Comparison of ENCODE assay signal across 19 cellular contexts in the genomic region with DNA sequence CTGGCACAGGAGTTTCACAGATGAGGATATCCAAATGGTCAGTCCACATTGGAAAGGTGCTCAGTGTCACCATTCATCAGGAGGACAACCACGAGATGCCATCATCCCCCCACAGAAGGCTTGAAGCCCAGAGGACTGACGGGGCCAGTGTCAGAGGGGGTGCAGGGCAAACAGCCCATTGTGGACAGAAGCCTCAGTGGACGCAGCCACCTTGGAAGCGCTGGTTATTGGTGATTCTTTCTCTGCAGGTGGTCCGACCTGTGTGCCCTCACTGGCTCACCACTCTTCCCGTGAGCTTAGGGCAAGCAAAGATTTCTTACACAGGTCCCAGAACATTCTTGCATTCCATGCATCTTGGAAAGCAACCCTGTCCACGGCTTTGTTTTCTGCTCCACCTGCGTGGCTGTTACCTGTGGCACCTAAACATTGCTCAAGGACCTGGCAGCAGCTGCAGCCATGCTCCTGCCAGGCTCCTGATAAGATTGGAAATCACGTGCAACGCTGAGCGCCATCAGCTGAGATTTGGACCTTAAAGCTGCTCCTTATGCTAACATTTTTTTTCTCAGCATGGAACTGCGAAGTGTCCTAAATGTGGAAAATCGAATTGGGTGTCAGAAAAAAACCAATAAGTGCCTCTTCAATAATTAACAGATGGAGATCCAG.
A peak's percentile ranks its signal among the peaks of the same experiment; 100 is the strongest.
DNase-seq lines count a peak whose midpoint lies in the region; ATAC-seq and TF ChIP-seq lines count a peak whose summit lies in the region.
"Had no signal": no experiment of that assay in that cellular context is flagged by ENCODE, and none has a peak within 500 bp of the region (broad histone marks: within the 10 kb centered on the region; RNA-seq: fewer than 3 reads in every experiment).

No MANE protein-coding gene starts in this region.

- peaks cover 23% of the 10 kb centered on the region for H3K4me1 ChIP-seq in IMR-90 (ENCODE audit: control insufficient read depth, insufficient read depth, low read length)
- H3K4me1 ChIP-seq in SJSA1 (replicated peaks) = peaks cover 60% of the 10 kb centered on the region
- peaks cover 16% of the 10 kb centered on the region for H3K4me1 ChIP-seq in mesendoderm (ENCODE audit: control insufficient read depth, low read depth, low read length)
- H3K4me1 ChIP-seq in sigmoid colon = peaks cover 0 to 12% (median 8%) of the 10 kb centered on the region in 4 donors
- H3K4me1 ChIP-seq: HAP-1 had no signal

- H2BK5ac ChIP-seq in IMR-90 (ENCODE audit: low read depth, low read length, poor library complexity, severe bottlenecking) (peak overlapping the region; percentile 86), mesendoderm (ENCODE audit: low read length) (no peak overlapping the region)

- no peak overlapping the region for H3K4me3 ChIP-seq in IMR-90 (ENCODE audit: insufficient read depth, low read depth, low read length)
- no peak overlapping the region for H3K4me3 ChIP-seq in SJSA1
- H3K4me3 ChIP-seq in mesendoderm (ENCODE audit: low read length) = no peak overlapping the region
- H3K4me3 ChIP-seq in sigmoid colon = no peak overlapping the region
- H3K4me3 ChIP-seq: cardiac muscle cell, HAP-1, mucosa of descending colon, testis had no signal

- TF ChIP-seq RAD21 in IMR-90 (IDR thresholded peaks at IDR 0.05; ENCODE audit: low read length) = no peak

- no peak for TF ChIP-seq EP300 in sigmoid colon (IDR thresholded peaks at IDR 0.05)

- H3K27ac ChIP-seq in IMR-90 (ENCODE audit: insufficient read depth, low read length) = no peak overlapping the region
- peak overlapping the region; percentile 86 for H3K27ac ChIP-seq in SJSA1
- no peak overlapping the region for H3K27ac ChIP-seq in mesendoderm (ENCODE audit: low read depth, low read length)
- no peak overlapping the region for H3K27ac ChIP-seq in sigmoid colon
- H3K27ac ChIP-seq: testis had no signal

- H2BK15ac ChIP-seq in IMR-90 (ENCODE audit: low read depth, low read length) (peak overlapping the region; percentile 49; the same call in 1 of the 3 replicates), mesendoderm (replicated peaks; ENCODE audit: low read depth) (no peak overlapping the region)

- H4K8ac ChIP-seq in IMR-90 (ENCODE audit: low read depth in 2 of 2, low read length in 2 of 2) = peak overlapping the region; percentile 90 to 97; a peak in 2 of 4 replicates
- H4K8ac ChIP-seq in mesendoderm (ENCODE audit: low read depth, low read length) = no peak overlapping the region

- H4K5ac ChIP-seq in IMR-90 (ENCODE audit: low read depth, low read length) = 0 out of 2 replicates have a peak overlapping the region, but pooled peaks have one; percentile 6
- H4K5ac ChIP-seq in mesendoderm (ENCODE audit: low read length) = no peak overlapping the region

- POLR2A ChIA-PET in IMR-90 (lab: Charles Lee; ENCODE audit: unreplicated experiment) = no interaction called here

- peak overlapping the region; percentile 40; the same call in 1 of the 2 replicates for H3K18ac ChIP-seq in IMR-90 (ENCODE audit: low read depth, low read length)
- H3K18ac ChIP-seq in mesendoderm (ENCODE audit: low read length) = no peak overlapping the region

- peak overlapping the region; percentile 92 for H3K14ac ChIP-seq in IMR-90 (replicated peaks; ENCODE audit: low read depth, low read length)

- peak overlapping the region; percentile 56; the same call in 1 of the 2 replicates for H4K91ac ChIP-seq in IMR-90 (ENCODE audit: insufficient read depth, low read depth, low read length)

- in situ Hi-C loops in IMR-90 (cut with MboI; ENCODE audit: low sequenced_read_pairs) (no loop called here), GM13976 (cut with MboI; ENCODE audit: low sequenced_read_pairs, unreplicated experiment) (no loop called here)

- no peak overlapping the region for H2AFZ ChIP-seq in IMR-90 (replicated peaks; ENCODE audit: low read length, poor library complexity)

- H3K36me3 ChIP-seq in IMR-90 (ENCODE audit: control insufficient read depth, insufficient read depth, low read length) (no peaks in the 10 kb centered on the region), SJSA1 (no peaks in the 10 kb centered on the region), mesendoderm (ENCODE audit: control insufficient read depth, insufficient read depth, low read length) (no peaks in the 10 kb centered on the region), sigmoid colon (no peaks in the 10 kb centered on the region)
- H3K36me3 ChIP-seq: cardiac muscle cell, HAP-1 had no signal

- TF ChIP-seq POLR2A in IMR-90 (IDR thresholded peaks at IDR 0.05; ENCODE audit: low read depth, low read length) (no peak), sigmoid colon (IDR thresholded peaks at IDR 0.05) (no peak)

- no peak for TF ChIP-seq CTCF in IMR-90 (conservative IDR thresholded peaks at IDR 0.05; ENCODE audit: low read depth, low read length)
- no peak for TF ChIP-seq CTCF in sigmoid colon (IDR thresholded peaks at IDR 0.05)
- TF ChIP-seq CTCF in GM13976 (IDR thresholded peaks at IDR 0.05; ENCODE audit: borderline replicate concordance, control extremely low read depth, extremely low read depth, insufficient read depth, missing control alignments) = no peak

- H3K4ac ChIP-seq in IMR-90 (ENCODE audit: low read depth, low read length) = peak overlapping the region; percentile 74
- H3K4ac ChIP-seq in mesendoderm (ENCODE audit: low read depth, low read length) = no peak overlapping the region

- H2AK5ac ChIP-seq in IMR-90 (ENCODE audit: low read depth, low read length) = peak overlapping the region; percentile 93
- peak overlapping the region; percentile 1 for H2AK5ac ChIP-seq in mesendoderm (ENCODE audit: low read length)

- no peak for DNase-seq in IMR-90
- DNase-seq in SJSA1 (ENCODE audit: low read depth in 1 of 2, low spot score in 2 of 2) = peak in 1 of 2 experiments; percentile 30
- DNase-seq in mesendoderm = no peak
- DNase-seq in sigmoid colon = peak; percentile 47
- DNase-seq in NCI-H2227 (lab: John Stamatoyannopoulos, UW; ENCODE audit: unreplicated experiment) = no peak
- no peak for DNase-seq in GM13976 (ENCODE audit: low spot score)
- DNase-seq: activated CD4-positive, alpha-beta memory T cell treated with anti-CD3 and anti-CD28 coated beads, Interleukin-2, amount 10 ng/mL, durations not matched to agents 7 days and 5 days; CD4-positive, alpha-beta memory T cell; DMS 273 treated with DMSO at 0.1 percent for 48 hours; left ventricle myocardium inferior; NCI-H2107; NCI-H510A treated with DMSO at 0.1 percent for 48 hours; nucleus accumbens; T1000; testis had no signal

- H3K9ac ChIP-seq in IMR-90 (ENCODE audit: low read depth, low read length) = no peak overlapping the region
- H3K9ac ChIP-seq in mesendoderm (ENCODE audit: low read length) = no peak overlapping the region

- H3K9me3 ChIP-seq in IMR-90 (ENCODE audit: control insufficient read depth, insufficient read depth, low read length) (peaks cover 7% of the 10 kb centered on the region), SJSA1 (replicated peaks) (peaks cover 9% of the 10 kb centered on the region), sigmoid colon (peaks cover 5 to 11% (median 10%) of the 10 kb centered on the region in 4 donors)
- H3K9me3 ChIP-seq: testis had no signal

- H3K23ac ChIP-seq in IMR-90 (ENCODE audit: low read depth, low read length) (no peak overlapping the region; the same call in 1 of the 2 replicates), mesendoderm (ENCODE audit: low read length) (no peak overlapping the region)

- H2AK9ac ChIP-seq in IMR-90 (replicated peaks; ENCODE audit: low read depth, low read length, poor library complexity) = no peak overlapping the region

- H3K79me1 ChIP-seq in IMR-90 (ENCODE audit: low read depth in 1 of 2, low read length in 2 of 2) (no peaks in the 10 kb centered on the region), mesendoderm (ENCODE audit: low read length) (no peaks in the 10 kb centered on the region)

- CTCF ChIA-PET in IMR-90 (lab: Yijun Ruan, JAX) = no interaction called here

- H2BK120ac ChIP-seq in IMR-90 (ENCODE audit: low read depth, low read length) = peak overlapping the region; percentile 98; the same call in 1 of the 2 replicates
- no peak overlapping the region for H2BK120ac ChIP-seq in mesendoderm (ENCODE audit: low read depth, low read length)

- H3K4me2 ChIP-seq in IMR-90 (ENCODE audit: low read depth, low read length) (no peak overlapping the region), mesendoderm (ENCODE audit: low read length) (no peak overlapping the region)

- dilution Hi-C loops in IMR-90 (cut with HindIII; ENCODE audit: low sequenced_read_pairs, unreplicated experiment) = no loop called here

- H2BK20ac ChIP-seq in IMR-90 (ENCODE audit: low read depth, low read length) = peak overlapping the region; percentile 69; the same call in 1 of the 2 replicates

- intact Hi-C loops in IMR-90 (cut with micrococcal nuclease) = no loop called here
- intact Hi-C loops in sigmoid colon (cut with DNase I) = no loop called here

- H4K20me1 ChIP-seq in IMR-90 (ENCODE audit: insufficient read depth, low read length) = no peaks in the 10 kb centered on the region

- 88% methylated on average over 7 of the region's 13 CpGs; no CpG with 5 or more reads in 1 of the 2 experiments for WGBS in IMR-90 (ENCODE audit: extremely low coverage in 2 of 2, insufficient read length in 1 of 2), 2 experiments
- no CpG with 5 or more reads among the region's 13 CpGs for WGBS in mesendoderm (ENCODE audit: extremely low coverage, insufficient coverage, low lambda C conversion rate)
- WGBS in sigmoid colon, 2 donors = 76 to 89% methylated on average over 13 of the region's 13 CpGs

- H3K27me3 ChIP-seq in IMR-90 (ENCODE audit: control insufficient read depth, insufficient read depth, low read length) = no peaks in the 10 kb centered on the region
- no peaks in the 10 kb centered on the region for H3K27me3 ChIP-seq in SJSA1 (replicated peaks)
- no peaks in the 10 kb centered on the region for H3K27me3 ChIP-seq in mesendoderm (ENCODE audit: insufficient read depth, low read length, poor library complexity)
- no peaks in the 10 kb centered on the region for H3K27me3 ChIP-seq in sigmoid colon
- H3K27me3 ChIP-seq: cardiac muscle cell, testis had no signal

- ATAC-seq in IMR-90 (ENCODE audit: low read depth) (no peak), GM18870 (IDR thresholded peaks at IDR 0.05; ENCODE audit: unreplicated experiment) (no peak)

- H3K56ac ChIP-seq in IMR-90 (ENCODE audit: extremely low read depth, insufficient read depth, low read length) (no peak overlapping the region), mesendoderm (ENCODE audit: low read length) (no peak overlapping the region)

- H3K79me2 ChIP-seq in mesendoderm (ENCODE audit: control insufficient read depth, insufficient read depth, low read length) = no peaks in the 10 kb centered on the region

- no TSS peak for BruUV-seq in IMR-90 (replicated peaks; lab: Mats Ljungman, UMichigan)

- H3K9me1 ChIP-seq in IMR-90 (ENCODE audit: insufficient read depth, low read length) = peaks cover 9% of the 10 kb centered on the region

TF ChIP-seq in IMR-90, 13 proteins besides CTCF, POLR2A, EP300 and RAD21 (continues in another document):
- TF ChIP-seq MAZ (IDR thresholded peaks at IDR 0.05; ENCODE audit: borderline replicate concordance, low read depth, low read length) = no peak
- no peak for TF ChIP-seq BHLHE40 (IDR thresholded peaks at IDR 0.05; ENCODE audit: low read depth, low read length)
